ENCODE assay signal across 16 cellular contexts in the genomic region with DNA sequence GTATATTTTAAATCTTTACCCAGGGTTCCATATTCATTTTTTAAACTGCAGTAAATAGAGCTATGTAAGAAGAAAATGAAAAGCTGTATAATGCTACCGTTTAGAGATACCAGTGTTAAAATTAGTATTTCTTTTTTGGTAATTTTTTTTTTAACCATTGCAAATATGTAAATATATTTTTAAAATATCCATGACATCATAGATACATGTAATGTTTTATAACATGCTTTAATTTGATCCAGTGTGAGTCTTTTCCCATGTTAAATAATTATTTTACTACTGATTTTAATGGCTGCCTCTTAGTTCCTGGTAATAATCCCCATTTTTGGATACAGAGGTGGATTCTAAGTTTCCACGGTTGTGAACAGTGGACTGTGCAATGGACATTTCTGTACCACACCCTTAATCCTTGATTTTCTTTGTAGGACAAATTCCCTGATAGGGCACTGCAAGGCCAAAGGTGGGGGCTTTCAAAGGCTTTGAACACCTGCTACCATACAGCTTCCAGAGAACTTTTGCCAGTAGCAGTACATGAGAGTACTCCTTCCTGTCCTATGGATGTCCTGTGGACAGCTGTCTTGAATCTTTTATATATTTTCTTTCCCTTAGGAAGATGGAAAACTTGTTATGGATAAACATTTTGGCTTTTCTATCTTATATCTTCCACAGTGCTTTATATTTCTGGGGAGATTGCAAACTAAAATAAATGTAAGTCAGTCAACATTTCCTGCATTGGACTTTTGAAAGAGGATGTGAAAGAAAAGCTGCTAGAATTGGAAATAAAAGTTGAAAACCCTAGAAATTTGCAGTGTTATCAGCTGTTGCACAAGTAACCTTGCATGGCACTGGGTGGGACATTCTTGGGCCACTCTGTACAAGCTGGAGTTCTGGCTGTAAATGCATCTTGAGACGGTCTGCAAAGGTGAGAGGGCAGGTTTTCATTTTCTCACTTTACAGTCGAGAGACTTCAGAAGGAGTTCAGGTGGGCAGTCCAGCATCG. TPM values are rescaled to one million over a fixed set of nuclear protein-coding genes. Genes with fewer than 3 reads are reported as not detected.
DNase-seq lines count a peak whose midpoint lies in the region; ATAC-seq and TF ChIP-seq lines count a peak whose summit lies in the region.
"Had no signal": no experiment of that assay in that cellular context is flagged by ENCODE, and none has a peak within 500 bp of the region (broad histone marks: within the 10 kb centered on the region; RNA-seq: fewer than 3 reads in every experiment).

No MANE protein-coding gene starts in this region.

- DNase-seq in GM06990 (ENCODE audit: extremely low read depth, insufficient read length) (no peak), NOMO-1 treated with dmso at 0.1 percent for 144 hours (lab: John Stamatoyannopoulos, UW; ENCODE audit: unreplicated experiment) (peak; percentile 4), cerebellum (ENCODE audit: low spot score) (no peak), NCI-H1092 treated with DMSO at 0.1 percent for 48 hours (lab: John Stamatoyannopoulos, UW) (no peak), upper lobe of right lung (no peak), SHP77 (lab: John Stamatoyannopoulos, UW) (no peak)
- DNase-seq: ACHN, brain microvascular endothelial cell, DMS79 treated with DMSO at 0.1 percent for 48 hours, NCI-H2081, Peyer's patch, sigmoid colon, WERI-Rb-1 had no signal

- H3K4me3 ChIP-seq in GM06990 (replicated peaks; ENCODE audit: low read depth, low read length) (0 out of 2 replicates have a peak overlapping the region, but pooled peaks have one; percentile 34), upper lobe of right lung (no peak overlapping the region)
- H3K4me3 ChIP-seq: Peyer's patch, sigmoid colon had no signal

- no peak overlapping the region for H3K27ac ChIP-seq in upper lobe of right lung
- H3K27ac ChIP-seq: brain microvascular endothelial cell, epithelial cell of prostate, Peyer's patch, sigmoid colon, WERI-Rb-1 had no signal

- H3K27me3 ChIP-seq in GM06990 (replicated peaks; ENCODE audit: control insufficient read depth, insufficient read depth, low read length) (no peaks in the 10 kb centered on the region), upper lobe of right lung (no peaks in the 10 kb centered on the region)
- H3K27me3 ChIP-seq: brain microvascular endothelial cell, Peyer's patch, sigmoid colon had no signal

- peaks cover 12% of the 10 kb centered on the region for H3K4me1 ChIP-seq in upper lobe of right lung

- ATAC-seq in GM19467 (IDR thresholded peaks at IDR 0.05; ENCODE audit: unreplicated experiment) (peak; percentile 46), HG02981 (IDR thresholded peaks at IDR 0.05; ENCODE audit: unreplicated experiment) (peak; percentile 38), upper lobe of right lung (no peak)

- H3K9me3 ChIP-seq in upper lobe of right lung = no peaks in the 10 kb centered on the region
- H3K9me3 ChIP-seq: Peyer's patch, sigmoid colon had no signal

- intact Hi-C loops in upper lobe of right lung (cut with DNase I) = no loop called here

- no peak for TF ChIP-seq CTCF in GM06990 (IDR thresholded peaks at IDR 0.05; ENCODE audit: insufficient read depth, low read length, poor library complexity, severe bottlenecking)
- no peak for TF ChIP-seq CTCF in upper lobe of right lung (IDR thresholded peaks at IDR 0.05)

- H3K36me3 ChIP-seq in GM06990 (ENCODE audit: control insufficient read depth, insufficient read depth, low read length) = peaks cover 10% of the 10 kb centered on the region
- H3K36me3 ChIP-seq in upper lobe of right lung = peaks cover 6% of the 10 kb centered on the region
- H3K36me3 ChIP-seq: brain microvascular endothelial cell, sigmoid colon had no signal

RNA-seq across cellular contexts. Expression of gene ARHGEF7, which starts 46.8 kb away (rescaled TPM):
- total RNA-seq in cerebellum = 164 TPM
- 63.2 TPM for total RNA-seq in upper lobe of right lung
